Comparison of ENCODE assay signal across 13 cellular contexts in genomic region chr12:76688627-76689026, GRCh38.
A peak's percentile ranks its signal among the peaks of the same experiment; 100 is the strongest.
DNase-seq lines count a peak whose midpoint lies in the region; ATAC-seq, FAIRE-seq and TF ChIP-seq lines count a peak whose summit lies in the region.
"Had no signal": no experiment of that assay in that cellular context is flagged by ENCODE, and none has a peak within 500 bp of the region (broad histone marks: within the 10 kb centered on the region; RNA-seq: fewer than 3 reads in every experiment).

No MANE protein-coding gene starts in this region.

- H3K27ac Mint-ChIP-seq in mesothelial cell of epicardium = peak overlapping the region; percentile 49
- H3K27ac Mint-ChIP-seq: activated CD8-positive, alpha-beta memory T cell treated with anti-CD3 and anti-CD28 coated beads, Interleukin-2, amount 10 ng/mL, durations not matched to agents 7 days and 5 days had no signal

- no peak for ATAC-seq in HG02610 (IDR thresholded peaks at IDR 0.05; ENCODE audit: unreplicated experiment)
- ATAC-seq: activated CD8-positive, alpha-beta memory T cell treated with anti-CD3 and anti-CD28 coated beads, Interleukin-2, amount 10 ng/mL, durations not matched to agents 7 days and 5 days had no signal

- H3K27me3 ChIP-seq in effector memory CD4-positive, alpha-beta T cell (replicated peaks; ENCODE audit: control insufficient read depth, insufficient read depth, low read length, poor library complexity, severe bottlenecking) = no peaks in the 10 kb centered on the region
- H3K27me3 ChIP-seq: SJCRH30 had no signal

- DNase-seq in D721Med (ENCODE audit: insufficient read length, low spot score) = no peak
- no peak for DNase-seq in HFF-Myc (ENCODE audit: extremely low read depth, low read depth)
- no peak for DNase-seq in mesothelial cell of epicardium (ENCODE audit: low spot score in 2 of 2, unreplicated experiment in 2 of 2)
- no peak for DNase-seq in effector memory CD4-positive, alpha-beta T cell
- DNase-seq in activated CD4-positive, alpha-beta T cell treated with anti-CD3 and anti-CD28 coated beads, Interleukin-2, amount 50 U/mL, for 48 hours = no peak
- DNase-seq in activated naive CD4-positive, alpha-beta T cell treated with anti-CD3 and anti-CD28 coated beads, Interleukin-2, amount 50 U/mL, for 16 hours = no peak
- DNase-seq: activated CD8-positive, alpha-beta memory T cell treated with anti-CD3 and anti-CD28 coated beads, Interleukin-2, amount 10 ng/mL, durations not matched to agents 7 days and 5 days; NCI-H1092 had no signal

- peak; percentile 24 for TF ChIP-seq CTCF in D721Med (IDR thresholded peaks at IDR 0.05; ENCODE audit: insufficient read depth, missing control alignments)
- TF ChIP-seq CTCF in HFF-Myc (IDR thresholded peaks at IDR 0.05; ENCODE audit: low read depth, low read length, missing control alignments) = peak; percentile 50
- TF ChIP-seq CTCF in VCaP (conservative IDR thresholded peaks at IDR 0.05) = 0 out of 2 replicates have a peak, but pooled peaks have one; percentile 22
- no peak for TF ChIP-seq CTCF in mesothelial cell of epicardium (IDR thresholded peaks at IDR 0.05; ENCODE audit: unreplicated experiment)

- H3K4me1 ChIP-seq in effector memory CD4-positive, alpha-beta T cell (ENCODE audit: control insufficient read depth, insufficient read depth, low read length, poor library complexity, severe bottlenecking) = no peaks in the 10 kb centered on the region
- H3K4me1 ChIP-seq: parathyroid adenoma had no signal

- H3K9me3 ChIP-seq in effector memory CD4-positive, alpha-beta T cell (ENCODE audit: control insufficient read depth, low read length) = no peaks in the 10 kb centered on the region

- no peaks in the 10 kb centered on the region for H3K9me3 Mint-ChIP-seq in mesothelial cell of epicardium

- no peak overlapping the region for H3K4me3 Mint-ChIP-seq in mesothelial cell of epicardium
- H3K4me3 Mint-ChIP-seq: activated CD8-positive, alpha-beta memory T cell treated with anti-CD3 and anti-CD28 coated beads, Interleukin-2, amount 10 ng/mL, durations not matched to agents 7 days and 5 days had no signal

- no peak overlapping the region for H3K4me3 ChIP-seq in HFF-Myc (replicated peaks; ENCODE audit: low read depth, low read length)
- H3K4me3 ChIP-seq in effector memory CD4-positive, alpha-beta T cell (ENCODE audit: insufficient read depth, low read depth, low read length, poor library complexity, severe bottlenecking) = no peak overlapping the region
- H3K4me3 ChIP-seq: coronary artery had no signal

- no peaks in the 10 kb centered on the region for H3K27me3 Mint-ChIP-seq in mesothelial cell of epicardium (ENCODE audit: low read depth)

- H3K36me3 ChIP-seq in effector memory CD4-positive, alpha-beta T cell (ENCODE audit: control insufficient read depth, insufficient read depth, low read length) = no peaks in the 10 kb centered on the region
- H3K36me3 ChIP-seq: SJCRH30 had no signal

- FAIRE-seq in D721Med (lab: Jason Lieb, UNC) = no peak

- peaks cover 44% of the 10 kb centered on the region for H3K4me1 Mint-ChIP-seq in mesothelial cell of epicardium
- H3K4me1 Mint-ChIP-seq: activated CD8-positive, alpha-beta memory T cell treated with anti-CD3 and anti-CD28 coated beads, Interleukin-2, amount 10 ng/mL, durations not matched to agents 7 days and 5 days had no signal

- H3K27ac ChIP-seq in VCaP = no peak overlapping the region
- H3K27ac ChIP-seq in effector memory CD4-positive, alpha-beta T cell (ENCODE audit: insufficient read depth, low read length, poor library complexity, severe bottlenecking) = no peak overlapping the region
- H3K27ac ChIP-seq: coronary artery, parathyroid adenoma had no signal

- H3K36me3 Mint-ChIP-seq in mesothelial cell of epicardium = no peaks in the 10 kb centered on the region
- H3K36me3 Mint-ChIP-seq: activated CD8-positive, alpha-beta memory T cell treated with anti-CD3 and anti-CD28 coated beads, Interleukin-2, amount 10 ng/mL, durations not matched to agents 7 days and 5 days had no signal
